14 cellular contexts compared by ENCODE assay signal in genomic region chr5:176916337-176916736, GRCh38.
"Had no signal": no experiment of that assay in that cellular context is flagged by ENCODE, and none has a peak within 500 bp of the region (broad histone marks: within the 10 kb centered on the region; RNA-seq: fewer than 3 reads in every experiment).

No MANE protein-coding gene starts in this region.

- H3K27me3 ChIP-seq: gastroesophageal sphincter, sigmoid colon had no signal

- H3K27ac ChIP-seq: coronary artery, gastroesophageal sphincter, sigmoid colon had no signal

- DNase-seq: activated CD4-positive, alpha-beta T cell treated with anti-CD3 and anti-CD28 coated beads for 1 hour; activated CD4-positive, alpha-beta T cell treated with anti-CD3 and anti-CD28 coated beads, Interleukin-2, amount 50 U/mL, for 48 hours; activated naive CD4-positive, alpha-beta T cell; central memory CD4-positive, alpha-beta T cell; effector CD4-positive, alpha-beta T cell; islet precursor cell; nephron progenitor cell; sigmoid colon; stimulated activated CD4-positive, alpha-beta T cell treated with anti-CD3 and anti-CD28 coated beads, Interleukin-2, amount 100 ng/mL, for 24 hours; stimulated activated naive CD4-positive, alpha-beta T cell; T-helper 9 cell had no signal

- ATAC-seq: gastroesophageal sphincter, left lobe of liver had no signal

- H3K4me3 ChIP-seq: coronary artery, gastroesophageal sphincter, sigmoid colon had no signal

- H3K4me1 ChIP-seq: gastroesophageal sphincter, sigmoid colon had no signal

- H3K9me3 ChIP-seq: gastroesophageal sphincter, sigmoid colon had no signal
